Comparison of ENCODE assay signal across 13 cellular contexts in the genomic region with DNA sequence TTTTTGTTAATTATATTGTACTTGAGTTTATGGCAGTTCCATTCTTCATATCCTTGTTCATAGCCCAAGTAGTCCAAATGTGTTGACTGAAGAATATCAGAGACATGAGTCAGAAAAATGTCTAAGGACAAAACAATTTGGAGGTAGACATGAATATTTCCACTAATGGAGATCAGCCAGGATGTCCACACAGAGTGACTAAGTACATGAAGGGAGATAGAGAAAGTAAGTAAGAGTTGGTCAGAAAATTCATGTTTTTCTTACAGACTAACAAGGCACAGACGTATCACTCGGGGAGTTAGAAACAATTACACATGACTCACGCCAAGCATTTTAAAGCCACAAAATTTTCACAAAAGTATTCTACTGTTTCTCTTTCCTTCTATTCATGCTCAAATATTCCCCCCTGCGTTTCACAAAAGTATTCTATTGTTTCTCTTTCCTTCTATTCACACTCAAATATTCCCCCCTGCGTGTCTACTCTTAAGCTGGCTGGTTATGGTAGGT.
DNase-seq lines count a peak whose midpoint lies in the region; ATAC-seq and TF ChIP-seq lines count a peak whose summit lies in the region.
"Had no signal": no experiment of that assay in that cellular context is flagged by ENCODE, and none has a peak within 500 bp of the region (broad histone marks: within the 10 kb centered on the region; RNA-seq: fewer than 3 reads in every experiment).

No MANE protein-coding gene starts in this region.

- no peaks in the 10 kb centered on the region for H3K36me3 ChIP-seq in WERI-Rb-1

- H3K36me3 Mint-ChIP-seq in osteocyte (ENCODE audit: unreplicated experiment) (no peaks in the 10 kb centered on the region), natural killer cell (no peaks in the 10 kb centered on the region)

- H3K27me3 ChIP-seq in WERI-Rb-1 (ENCODE audit: insufficient read depth, low read depth, severe bottlenecking), result no peaks in the 10 kb centered on the region

- H3K9me3 Mint-ChIP-seq in osteocyte (ENCODE audit: unreplicated experiment) (peaks cover 7% of the 10 kb centered on the region), natural killer cell (peaks cover 0 to 3% of the 10 kb centered on the region in 2 donors)
- H3K9me3 Mint-ChIP-seq: activated T-cell treated with anti-CD3 and anti-CD28 coated beads, Interleukin-2, amount 50 U/mL, for 4 hours; nephron had no signal

- peaks cover 59% of the 10 kb centered on the region for H3K4me1 Mint-ChIP-seq in osteocyte (ENCODE audit: unreplicated experiment)
- no peaks in the 10 kb centered on the region for H3K4me1 Mint-ChIP-seq in natural killer cell

- H3K27ac Mint-ChIP-seq in osteocyte (ENCODE audit: unreplicated experiment), result peak overlapping the region; percentile 98
- H3K27ac Mint-ChIP-seq in natural killer cell, result no peak overlapping the region

- TF ChIP-seq CTCF in epithelial cell of proximal tubule (conservative IDR thresholded peaks at IDR 0.05; ENCODE audit: low read depth, low read length), result no peak
- TF ChIP-seq CTCF in osteocyte (IDR thresholded peaks at IDR 0.05), result no peak
- no peak for TF ChIP-seq CTCF in WERI-Rb-1 (IDR thresholded peaks at IDR 0.05; ENCODE audit: low read depth, low read length)
- no peak for TF ChIP-seq CTCF in natural killer cell (IDR thresholded peaks at IDR 0.05)

- no peak for ATAC-seq in natural killer cell
- ATAC-seq: activated T-cell treated with anti-CD3 and anti-CD28 coated beads, Interleukin-2, amount 50 U/mL, for 4 hours had no signal

- no peak overlapping the region for H3K4me3 ChIP-seq in epithelial cell of proximal tubule (ENCODE audit: low read depth, low read length)
- no peak overlapping the region for H3K4me3 ChIP-seq in WERI-Rb-1 (ENCODE audit: low read depth, low read length)

- H3K27me3 Mint-ChIP-seq in osteocyte (ENCODE audit: unreplicated experiment) (no peaks in the 10 kb centered on the region), natural killer cell (ENCODE audit: low read depth in 2 of 2) (no peaks in the 10 kb centered on the region)

- H3K9me3 ChIP-seq in WERI-Rb-1 (ENCODE audit: severe bottlenecking), result no peaks in the 10 kb centered on the region

- intact Hi-C loops in natural killer cell (cut with micrococcal nuclease), result no loop called here

- H3K27ac ChIP-seq in WERI-Rb-1, result no peak overlapping the region

- H3K4me3 Mint-ChIP-seq in osteocyte (ENCODE audit: unreplicated experiment) (peak overlapping the region; percentile 66), natural killer cell (no peak overlapping the region)
- H3K4me3 Mint-ChIP-seq: activated T-cell treated with anti-CD3 and anti-CD28 coated beads, Interleukin-2, amount 50 U/mL, for 4 hours; nephron had no signal

- DNase-seq in EH (ENCODE audit: low read depth) (peak; percentile 99), RPMI7951 (ENCODE audit: low read depth) (peak; percentile 97), epithelial cell of proximal tubule (ENCODE audit: low read depth) (peak; percentile 69), osteocyte (ENCODE audit: extremely low spot score, unreplicated experiment) (no peak), NCI-H510A (lab: John Stamatoyannopoulos, UW) (no peak), DMS153 treated with DMSO at 0.1 percent for 48 hours (lab: John Stamatoyannopoulos, UW; ENCODE audit: unreplicated experiment) (no peak), WERI-Rb-1 (no peak), natural killer cell (no peak)
- DNase-seq: activated T-cell treated with anti-CD3 and anti-CD28 coated beads, Interleukin-2, amount 50 U/mL, for 4 hours; erythroblast; NCI-H2029 treated with DMSO at 0.1 percent for 48 hours; T-helper 1 cell had no signal

Comparison
In these comparisons a context has a peak if more than half of its experiments do, and no peak if none do; other contexts are left out.
1. DNase-seq: peak in EH (single experiment), RPMI7951 (single experiment) and epithelial cell of proximal tubule (single experiment); none in osteocyte (single experiment), NCI-H510A (single experiment), DMS153 treated with DMSO at 0.1 percent for 48 hours (single experiment), WERI-Rb-1 (single experiment) and natural killer cell (single experiment).